Comparison of ENCODE assay signal across 1 cellular context in genomic region chr19:40443131-40443929, GRCh38.
TF ChIP-seq lines count a peak whose summit lies in the region.

No MANE protein-coding gene starts in this region.

TF ChIP-seq in HepG2, 621 proteins besides CTCF, POLR2A, EP300 and RAD21 (continued from another document and continues in another):
- 0 out of 2 replicates have a peak, but pooled peaks have one; percentile 10 for TF ChIP-seq FOXP4 (CRISPR knock-in tag; IDR thresholded peaks at IDR 0.05)
- TF ChIP-seq BCL6 (CRISPR knock-in tag; IDR thresholded peaks at IDR 0.05), result peak; percentile 40; the same call in 1 of the 2 replicates
- TF ChIP-seq ZNF407 (CRISPR knock-in tag; IDR thresholded peaks at IDR 0.05; ENCODE audit: not compliant biosample characterization), result no peak
- TF ChIP-seq ZUFSP (CRISPR knock-in tag; IDR thresholded peaks at IDR 0.05; ENCODE audit: borderline replicate concordance), result no peak
- no peak; the same call in 1 of the 2 replicates for TF ChIP-seq RXRB (CRISPR knock-in tag; IDR thresholded peaks at IDR 0.05; ENCODE audit: borderline replicate concordance)
- no peak for TF ChIP-seq PTBP1 (IDR thresholded peaks at IDR 0.05; ENCODE audit: low read depth, low read length, poor library complexity, severe bottlenecking)
- no peak for TF ChIP-seq ZNF296 (CRISPR knock-in tag; conservative IDR thresholded peaks at IDR 0.05)
- no peak for TF ChIP-seq DBP (CRISPR knock-in tag; IDR thresholded peaks at IDR 0.05; ENCODE audit: not compliant biosample characterization)
- no peak for TF ChIP-seq MZF1 (CRISPR knock-in tag; IDR thresholded peaks at IDR 0.05; ENCODE audit: borderline replicate concordance)
- TF ChIP-seq MTF1 (CRISPR knock-in tag; IDR thresholded peaks at IDR 0.05), result no peak
- no peak for TF ChIP-seq ZNF556 (CRISPR knock-in tag; IDR thresholded peaks at IDR 0.05; ENCODE audit: borderline replicate concordance)
- 0 out of 2 replicates have a peak, but pooled peaks have one; percentile 50 for TF ChIP-seq CCDC6 (CRISPR knock-in tag; IDR thresholded peaks at IDR 0.05)
- no peak for TF ChIP-seq ZNF552 (CRISPR knock-in tag; IDR thresholded peaks at IDR 0.05; ENCODE audit: borderline replicate concordance)
- TF ChIP-seq POLR2G (IDR thresholded peaks at IDR 0.05; ENCODE audit: low read depth, low read length), result no peak; the same call in none of the 2 replicates
- TF ChIP-seq TFE3 (CRISPR knock-in tag; IDR thresholded peaks at IDR 0.05), result no peak
- no peak for TF ChIP-seq ZNF720 (CRISPR knock-in tag; IDR thresholded peaks at IDR 0.05)
- TF ChIP-seq NFRKB (IDR thresholded peaks at IDR 0.05), result no peak
- no peak for TF ChIP-seq CENPBD1 (CRISPR knock-in tag; IDR thresholded peaks at IDR 0.05; ENCODE audit: borderline replicate concordance, low read depth)
- no peak; the same call in 1 of the 2 replicates for TF ChIP-seq KLF15 (CRISPR knock-in tag; IDR thresholded peaks at IDR 0.05; ENCODE audit: borderline replicate concordance)
- no peak for TF ChIP-seq ATF6 (CRISPR knock-in tag; conservative IDR thresholded peaks at IDR 0.05)
- TF ChIP-seq GMEB1 (CRISPR knock-in tag; IDR thresholded peaks at IDR 0.05; ENCODE audit: borderline replicate concordance), result peak; percentile 84
- no peak for TF ChIP-seq ZNF800 (CRISPR knock-in tag; IDR thresholded peaks at IDR 0.05)
- TF ChIP-seq KLF16 (CRISPR knock-in tag; IDR thresholded peaks at IDR 0.05), result no peak; a peak in 1 of 4 replicates
- TF ChIP-seq TEAD3 (CRISPR knock-in tag; optimal IDR thresholded peaks at IDR 0.05; ENCODE audit: borderline replicate concordance), result peak; percentile 47
- TF ChIP-seq PAXIP1 (CRISPR knock-in tag; conservative IDR thresholded peaks at IDR 0.05), result peak; percentile 50
- no peak for TF ChIP-seq MEIS1 (CRISPR knock-in tag; IDR thresholded peaks at IDR 0.05; ENCODE audit: borderline replicate concordance)
- no peak for TF ChIP-seq ZNF549 (CRISPR knock-in tag; IDR thresholded peaks at IDR 0.05)
- no peak; the same call in 1 of the 2 replicates for TF ChIP-seq HDAC2 (CRISPR knock-in tag; IDR thresholded peaks at IDR 0.05)
- peak; percentile 88 for TF ChIP-seq HNRNPK (IDR thresholded peaks at IDR 0.05; ENCODE audit: low read depth, low read length, poor library complexity, severe bottlenecking)
